Comparison of ENCODE assay signal across 29 cellular contexts in the genomic region with DNA sequence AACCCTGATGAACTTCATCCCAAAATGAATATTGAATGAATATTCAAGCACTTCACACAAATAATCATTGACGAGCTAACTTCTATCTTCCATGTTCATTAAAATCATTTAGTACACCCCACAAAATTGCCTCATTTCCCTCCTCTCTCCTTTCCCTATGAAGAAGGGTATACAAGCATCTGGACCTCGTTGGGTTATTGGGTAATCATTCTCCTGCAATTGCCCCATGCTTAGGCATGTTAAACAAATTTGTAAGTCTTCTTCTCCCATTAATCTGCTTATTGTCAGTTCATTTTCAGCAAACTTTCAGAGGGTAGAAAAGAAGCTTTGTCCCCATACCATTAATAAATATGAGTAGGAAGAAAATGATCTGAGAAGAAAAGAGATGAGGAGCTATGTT. TPM values are rescaled to one million over a fixed set of nuclear protein-coding genes. Genes with fewer than 3 reads are reported as not detected.
"Had no signal": no experiment of that assay in that cellular context is flagged by ENCODE, and none has a peak within 500 bp of the region (broad histone marks: within the 10 kb centered on the region; RNA-seq: fewer than 3 reads in every experiment).

No MANE protein-coding gene starts in this region.

- DNase-seq: activated B cell treated with CpG ODN at 0.5 μM for 24 hours; activated CD4-positive, alpha-beta memory T cell treated with anti-CD3 and anti-CD28 coated beads for 36 hours; activated CD4-positive, alpha-beta T cell treated with anti-CD3 and anti-CD28 coated beads for 4 hours; activated CD4-positive, alpha-beta T cell treated with anti-CD3 and anti-CD28 coated beads, Interleukin-2, amount 10 ng/mL, durations not matched to agents 24 days and 14 days; activated CD4-positive, alpha-beta T cell treated with anti-CD3 and anti-CD28 coated beads, Interleukin-2, amount 50 U/mL, for 1 hour; activated CD4-positive, alpha-beta T cell treated with anti-CD3 and anti-CD28 coated beads, Interleukin-2, amount 50 U/mL, for 4 hours; activated CD4-positive, CD25-positive, alpha-beta regulatory T cell treated with anti-CD3 and anti-CD28 coated beads, Interleukin-2, amount 50 U/mL, for 72 hours; activated CD8-positive, alpha-beta memory T cell treated with anti-CD3 and anti-CD28 coated beads, Interleukin-2, amount 50 U/mL, for 4 hours; activated CD8-positive, alpha-beta T cell treated with anti-CD3 and anti-CD28 coated beads for 36 hours; activated effector memory CD4-positive, alpha-beta T cell treated with anti-CD3 and anti-CD28 coated beads, Interleukin-2, amount 50 U/mL, for 16 hours; activated gamma-delta T cell treated with Interleukin-2 at 50 U/mL for 16 hours; activated naive CD4-positive, alpha-beta T cell; activated naive CD4-positive, alpha-beta T cell treated with anti-CD3 and anti-CD28 coated beads for 36 hours; activated naive CD4-positive, alpha-beta T cell treated with anti-CD3 and anti-CD28 coated beads, Interleukin-2, amount 50 U/mL, for 16 hours; activated naive CD8-positive, alpha-beta T cell treated with anti-CD3 and anti-CD28 coated beads for 36 hours; activated T-cell treated with anti-CD3 and anti-CD28 coated beads for 4 hours; activated T-cell treated with anti-CD3 and anti-CD28 coated beads, Interleukin-2, amount 50 U/mL, for 1 hour; activated T-cell treated with anti-CD3 and anti-CD28 coated beads, Interleukin-2, amount 50 U/mL, for 4 hours; activated T-cell treated with anti-CD3 and anti-CD28 coated beads, Interleukin-2, amount 50 U/mL, for 72 hours; adrenal gland; amniotic stem cell; aorta; cerebellar nuclear complex; T-helper 1 cell; T-helper 9 cell had no signal

- H3K4me3 ChIP-seq: adrenal gland, cardiac muscle cell had no signal

RNA-seq across cellular contexts. Expression of a gene that starts 27.6 kb away (rescaled TPM):
- total RNA-seq: activated CD4-positive, alpha-beta T cell treated with anti-CD3 and anti-CD28 coated beads, Interleukin-2, amount 10 ng/mL, durations not matched to agents 24 days and 14 days; activated CD8-positive, alpha-beta memory T cell treated with anti-CD3 and anti-CD28 coated beads for 36 hours; activated T-helper 1 cell treated with anti-CD3 and anti-CD28 coated beads, Interleukin-12 subunit alpha, Interleukin-12 subunit beta, Interleukin-2, Interleukin-4 antibody, amounts not matched to agents 30 ng/mL and 10 ng/mL and 1 ng/mL, durations not matched to agents 14 hours and 24 hours and 36 hours had no signal

RNA-seq across cellular contexts. Expression of a gene that starts 27.8 kb away (rescaled TPM):
- total RNA-seq: activated B cell treated with CpG ODN at 0.5 μM for 24 hours; activated CD4-positive, alpha-beta memory T cell treated with anti-CD3 and anti-CD28 coated beads for 36 hours; activated CD4-positive, alpha-beta T cell treated with anti-CD3 and anti-CD28 coated beads, Interleukin-2, amount 10 ng/mL, durations not matched to agents 24 days and 14 days; activated CD8-positive, alpha-beta memory T cell treated with anti-CD3 and anti-CD28 coated beads for 36 hours; activated CD8-positive, alpha-beta T cell treated with anti-CD3 and anti-CD28 coated beads for 36 hours; activated naive CD4-positive, alpha-beta T cell treated with anti-CD3 and anti-CD28 coated beads for 36 hours; activated T-cell treated with anti-CD3 and anti-CD28 coated beads, Interleukin-2, amount 50 U/mL, for 4 hours; activated T-cell treated with anti-CD3 and anti-CD28 coated beads, Interleukin-2, amount 50 U/mL, for 72 hours; activated T-helper 17 cell treated with anti-CD3 and anti-CD28 coated beads, Interleukin-2, amount 50 U/mL, for 72 hours had no signal
